17 cellular contexts compared by ENCODE assay signal in the genomic region with DNA sequence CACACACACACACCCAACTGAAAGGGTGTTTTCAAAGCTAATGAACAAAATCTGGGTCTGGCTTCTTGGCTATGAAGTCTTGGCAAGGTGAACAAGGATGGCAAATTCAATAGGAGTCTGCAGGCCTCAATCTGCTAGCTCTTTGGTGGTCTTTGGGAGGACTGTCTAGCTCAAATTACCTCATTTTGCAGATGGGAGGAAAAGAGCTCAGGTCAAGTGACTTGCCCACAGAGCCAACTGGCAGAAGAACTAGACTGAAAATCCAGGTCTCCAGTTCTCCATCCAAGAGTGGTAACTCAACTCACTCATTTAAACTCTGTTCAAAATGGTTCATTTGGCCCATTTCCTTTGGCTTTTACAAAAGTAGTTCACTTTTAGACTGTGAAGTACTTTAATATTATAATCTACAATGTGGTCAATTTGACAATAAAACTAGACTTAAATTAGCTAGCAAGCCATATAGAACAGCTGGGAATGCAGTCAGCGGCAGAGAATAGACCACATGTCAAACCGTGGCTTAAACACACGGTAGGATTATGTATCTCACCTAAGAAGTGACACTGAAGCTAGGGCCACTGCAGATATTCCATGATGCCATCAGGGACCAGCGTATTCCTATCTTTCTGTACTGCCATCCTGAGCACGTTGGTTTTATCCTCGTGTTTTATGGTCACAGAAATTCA.
"Had no signal": no experiment of that assay in that cellular context is flagged by ENCODE, and none has a peak within 500 bp of the region (broad histone marks: within the 10 kb centered on the region; RNA-seq: fewer than 3 reads in every experiment).

No MANE protein-coding gene starts in this region.

- FAIRE-seq: bronchial epithelial cell, islet of Langerhans, pancreas, small intestine had no signal

- DNase-seq: activated CD4-positive, alpha-beta memory T cell treated with anti-CD3 and anti-CD28 coated beads for 36 hours; activated CD4-positive, alpha-beta T cell treated with anti-CD3 and anti-CD28 coated beads for 1 hour; activated gamma-delta T cell; activated naive CD8-positive, alpha-beta T cell treated with anti-CD3 and anti-CD28 coated beads, Interleukin-2, amount 10 ng/mL, durations not matched to agents 7 days and 5 days; activated T-cell treated with anti-CD3 and anti-CD28 coated beads, Interleukin-2, amount 50 U/mL, for 48 hours; aorta; foreskin fibroblast; heart right ventricle; left ventricle myocardium inferior; mesendoderm; pancreas; small intestine; T-helper 9 cell; uterus had no signal

- H3K27me3 ChIP-seq: esophagus muscularis mucosa, heart right ventricle, pancreas, uterus had no signal

- ATAC-seq: heart right ventricle, pancreas had no signal

- H3K27ac ChIP-seq: esophagus muscularis mucosa, heart right ventricle, left ventricle myocardium inferior, pancreas, uterus had no signal

- H3K36me3 ChIP-seq: left ventricle myocardium inferior, pancreas, uterus had no signal

- H3K4me3 ChIP-seq: esophagus muscularis mucosa, heart right ventricle, left ventricle myocardium inferior, pancreas, uterus had no signal

- H3K9me3 ChIP-seq: esophagus muscularis mucosa, heart right ventricle, left ventricle myocardium inferior, pancreas, uterus had no signal
